ENCODE assay signal across 8 cellular contexts in the genomic region with DNA sequence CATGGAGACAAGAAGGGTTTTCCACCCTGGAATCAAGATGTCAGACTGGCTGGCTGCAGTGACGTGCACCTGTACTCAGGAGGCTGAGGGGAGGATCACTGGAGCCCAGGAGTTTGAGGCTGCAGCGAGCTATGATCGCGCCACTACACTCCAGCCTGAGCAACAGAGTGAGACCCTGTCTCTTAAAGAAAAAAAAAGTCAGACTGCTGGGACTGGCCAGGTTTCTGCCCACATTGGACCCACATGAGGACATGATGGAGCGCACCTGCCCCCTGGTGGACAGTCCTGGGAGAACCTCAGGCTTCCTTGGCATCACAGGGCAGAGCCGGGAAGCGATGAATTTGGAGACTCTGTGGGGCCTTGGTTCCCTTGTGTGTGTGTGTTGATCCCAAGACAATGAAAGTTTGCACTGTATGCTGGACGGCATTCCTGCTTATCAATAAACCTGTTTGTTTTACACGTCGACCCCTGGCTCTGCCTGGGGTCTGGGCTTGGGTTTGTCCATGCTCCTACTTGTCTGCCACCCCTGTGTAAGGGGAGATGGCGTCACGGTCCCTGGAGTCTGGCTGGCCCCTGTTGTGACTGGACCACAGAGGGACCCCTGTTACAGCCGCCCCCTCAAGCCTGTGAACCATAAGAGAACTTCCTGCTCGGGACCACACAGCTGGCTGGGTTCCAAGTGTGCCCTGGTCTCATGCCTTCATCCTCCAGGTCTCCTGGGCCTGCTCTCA. TPM values are rescaled to one million over a fixed set of nuclear protein-coding genes. Genes with fewer than 3 reads are reported as not detected.
DNase-seq lines count a peak whose midpoint lies in the region; ATAC-seq and TF ChIP-seq lines count a peak whose summit lies in the region.

No MANE protein-coding gene starts in this region.

- peak; percentile 67 for DNase-seq in GDM1 (lab: John Stamatoyannopoulos, UW)
- peak; percentile 93 for DNase-seq in HT-29 (ENCODE audit: low spot score)
- peak; percentile 90 for DNase-seq in OCI-M1 (lab: John Stamatoyannopoulos, UW)
- DNase-seq in activated T-cell treated with anti-CD3 and anti-CD28 coated beads for 24 hours (ENCODE audit: low read depth): peak; percentile 79
- DNase-seq in epithelial cell of esophagus (ENCODE audit: low read depth): peak; percentile 73
- DNase-seq in naive B cell: peak; percentile 79
- peak; percentile 62 to 75 for DNase-seq in stimulated activated CD8-positive, alpha-beta memory T cell treated with anti-CD3 and anti-CD28 coated beads, Interleukin-7, amount 100 ng/mL, for 4 hours (ENCODE audit: low read depth in 2 of 2)

- H3K27ac Mint-ChIP-seq in naive B cell: peak overlapping the region; percentile 47 to 92 (median 85)

- H3K4me3 ChIP-seq in epithelial cell of esophagus (ENCODE audit: low read length): no peak overlapping the region

- H3K4me1 Mint-ChIP-seq in naive B cell: peaks cover 45 to 58% (median 52%) of the 10 kb centered on the region in 3 donors

- H3K9me3 Mint-ChIP-seq in naive B cell: no peaks in the 10 kb centered on the region

- peaks cover 0 to 4% (median 0%) of the 10 kb centered on the region in 3 donors for H3K27me3 Mint-ChIP-seq in naive B cell

- H3K36me3 Mint-ChIP-seq in naive B cell: peaks cover 0 to 12% of the 10 kb centered on the region in 2 donors

- H3K4me3 Mint-ChIP-seq in naive B cell: peak overlapping the region in 6 of 8 donors; percentile 15 to 83 (median 62)

- TF ChIP-seq CTCF in epithelial cell of esophagus (IDR thresholded peaks at IDR 0.05; ENCODE audit: insufficient read depth, low read depth, low read length, missing control alignments): peak; percentile 89

- ATAC-seq in naive B cell (ENCODE audit: low read depth in 2 of 2) (peak; percentile 57 to 62), HG03342 (IDR thresholded peaks at IDR 0.05; ENCODE audit: unreplicated experiment) (no peak)

RNA-seq across cellular contexts. Expression of a gene that starts 20.9 kb away (rescaled TPM):
- total RNA-seq in HT-29 (2014; rRNA removed; shearing (Covaris generic)): 9.6 and 9.9 TPM in 2 replicates
- 10 to 100 TPM in 4 of 6 donors, 1 to 10 TPM in 2; 7.6 to 14.6 (median 11.8) TPM for polyA plus RNA-seq in naive B cell (ENCODE audit: low read depth in 6 of 6)

RNA-seq across cellular contexts. Expression of a gene that starts 42.1 kb away (rescaled TPM):
- 0.08 TPM in 1 of 2 replicates, not detected in the other for total RNA-seq in HT-29 (2014; rRNA removed; shearing (Covaris generic))
- 10 to 100 TPM; 29.0 to 54.0 (median 42.7) TPM for polyA plus RNA-seq in naive B cell (ENCODE audit: low read depth in 6 of 6)
